ENCODE assay signal across 8 cellular contexts in the genomic region with DNA sequence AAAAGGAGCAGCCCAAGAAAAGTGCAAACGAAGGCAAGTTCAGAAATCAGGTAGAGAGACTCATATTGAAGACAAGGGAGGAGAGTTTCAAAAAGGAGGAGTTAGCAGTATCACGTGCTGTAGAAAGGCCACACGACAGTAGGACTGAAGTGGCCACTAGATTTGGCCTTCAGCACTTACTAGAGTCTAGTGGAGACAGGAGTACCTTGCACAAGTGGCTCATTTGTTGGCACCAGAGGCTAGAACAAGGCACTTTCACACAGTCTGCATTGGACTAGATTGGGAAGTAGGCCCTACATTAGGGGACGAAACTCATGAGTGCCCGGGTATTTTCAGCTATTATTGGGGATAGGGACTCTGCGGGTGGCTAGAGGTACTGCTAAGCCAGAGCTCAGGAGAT. TPM values are rescaled to one million over a fixed set of nuclear protein-coding genes. Genes with fewer than 3 reads are reported as not detected.
A peak's percentile ranks its signal among the peaks of the same experiment; 100 is the strongest.
DNase-seq lines count a peak whose midpoint lies in the region; ATAC-seq and TF ChIP-seq lines count a peak whose summit lies in the region.

No MANE protein-coding gene starts in this region.

- H3K4me2 ChIP-seq in neural cell (ENCODE audit: low read length), result no peak overlapping the region

- H3K27ac Mint-ChIP-seq in CD4-positive, alpha-beta memory T cell, result peak overlapping the region; percentile 94 to 98 (median 97)
- peak overlapping the region; percentile 84 for H3K27ac Mint-ChIP-seq in activated naive CD8-positive, alpha-beta T cell treated with anti-CD3 and anti-CD28 coated beads, Interleukin-2, amount 50 U/mL, for 24 hours

- no peaks in the 10 kb centered on the region for H3F3A ChIP-seq in neural cell (ENCODE audit: insufficient read depth, low read length, poor library complexity, severe bottlenecking)

- DNase-seq in CD4-positive, alpha-beta memory T cell, result no peak
- DNase-seq in activated naive CD8-positive, alpha-beta T cell treated with anti-CD3 and anti-CD28 coated beads, Interleukin-2, amount 50 U/mL, for 24 hours, result no peak
- DNase-seq in cerebellum (ENCODE audit: low spot score), result no peak
- no peak for DNase-seq in posterior vena cava (ENCODE audit: low spot score)
- DNase-seq in COR-L47 (lab: John Stamatoyannopoulos, UW), result no peak
- DNase-seq in cerebellar nuclear complex (lab: John Stamatoyannopoulos, UW), result no peak

- peak overlapping the region; percentile 82 to 95 (median 90) for H3K4me3 Mint-ChIP-seq in CD4-positive, alpha-beta memory T cell
- peak overlapping the region; percentile 87 for H3K4me3 Mint-ChIP-seq in activated naive CD8-positive, alpha-beta T cell treated with anti-CD3 and anti-CD28 coated beads, Interleukin-2, amount 50 U/mL, for 24 hours

- no peak overlapping the region for H3K4me3 ChIP-seq in CD4-positive, alpha-beta memory T cell (ENCODE audit: low read length in 2 of 2)
- H3K4me3 ChIP-seq in HUES48 (ENCODE audit: low read depth, low read length) (peak overlapping the region; percentile 88), neural cell (ENCODE audit: low read length) (no peak overlapping the region)

- TF ChIP-seq EP300 in neural cell (conservative IDR thresholded peaks at IDR 0.05; ENCODE audit: poor library complexity, severe bottlenecking), result no peak

- H3K36me3 ChIP-seq in CD4-positive, alpha-beta memory T cell (ENCODE audit: insufficient read depth, low read length), result no peaks in the 10 kb centered on the region
- H3K36me3 ChIP-seq in HUES48 (ENCODE audit: control insufficient read depth, insufficient read depth, low read length), result no peaks in the 10 kb centered on the region
- no peaks in the 10 kb centered on the region for H3K36me3 ChIP-seq in neural cell (ENCODE audit: insufficient read depth, low read length)

- peaks cover 25% of the 10 kb centered on the region for H3K79me2 ChIP-seq in neural cell (replicated peaks; ENCODE audit: insufficient read depth, low read length)

- peaks cover 2% of the 10 kb centered on the region for H4K20me1 ChIP-seq in neural cell (ENCODE audit: insufficient read depth)

- H3K9ac ChIP-seq in HUES48 (ENCODE audit: low read depth, low read length) (no peak overlapping the region), neural cell (ENCODE audit: low read length) (no peak overlapping the region)

- H3K4me1 Mint-ChIP-seq in CD4-positive, alpha-beta memory T cell, result peaks cover 33 to 47% (median 41%) of the 10 kb centered on the region in 4 donors
- peaks cover 43% of the 10 kb centered on the region for H3K4me1 Mint-ChIP-seq in activated naive CD8-positive, alpha-beta T cell treated with anti-CD3 and anti-CD28 coated beads, Interleukin-2, amount 50 U/mL, for 24 hours

- H3K27ac ChIP-seq in CD4-positive, alpha-beta memory T cell (ENCODE audit: low read depth, low read length), result peak overlapping the region; percentile 84
- H3K27ac ChIP-seq in HUES48 (ENCODE audit: low read depth, low read length) (no peak overlapping the region), neural cell (ENCODE audit: low read length) (peak overlapping the region; percentile 79)

- intact Hi-C loops in CD4-positive, alpha-beta memory T cell (cut with micrococcal nuclease), result no loop called here
- intact Hi-C loops in posterior vena cava (cut with DNase I), result no loop called here

- POLR2A ChIA-PET in CD4-positive, alpha-beta memory T cell (lab: Charles Lee; ENCODE audit: partially characterized antibody), result interaction anchor here (1.5 to 3.2 kb wide), 2 partner anchors 17 to 303 kb away, joined by 6 to 20 read pairs; a partner anchor contains a TSS

- H3K9me3 ChIP-seq in CD4-positive, alpha-beta memory T cell (ENCODE audit: control insufficient read depth in 1 of 2, low read length in 2 of 2), result no peaks in the 10 kb centered on the region
- H3K9me3 ChIP-seq in HUES48 (ENCODE audit: control insufficient read depth, insufficient read depth, low read length) (no peaks in the 10 kb centered on the region), neural cell (ENCODE audit: low read length) (no peaks in the 10 kb centered on the region)

- ATAC-seq in activated naive CD8-positive, alpha-beta T cell treated with anti-CD3 and anti-CD28 coated beads, Interleukin-2, amount 50 U/mL, for 24 hours, result no peak

- H3K4me1 ChIP-seq in CD4-positive, alpha-beta memory T cell (ENCODE audit: insufficient read depth, low read length), result peaks cover 39% of the 10 kb centered on the region
- peaks cover 30% of the 10 kb centered on the region for H3K4me1 ChIP-seq in HUES48 (ENCODE audit: control insufficient read depth, insufficient read depth, low read length)

- H2AFZ ChIP-seq in neural cell (ENCODE audit: low read depth, low read length), result no peak overlapping the region

- no peaks in the 10 kb centered on the region for H3K9me2 ChIP-seq in neural cell (ENCODE audit: insufficient read depth, low read length)

- CTCF ChIA-PET in CD4-positive, alpha-beta memory T cell (lab: Charles Lee; ENCODE audit: partially characterized antibody), result no interaction called here

- no peak for TF ChIP-seq CTCF in neural cell (IDR thresholded peaks at IDR 0.05; ENCODE audit: poor library complexity, severe bottlenecking)

- H3K27me3 ChIP-seq in CD4-positive, alpha-beta memory T cell (ENCODE audit: insufficient read depth, low read length), result no peaks in the 10 kb centered on the region
- peaks cover 13% of the 10 kb centered on the region for H3K27me3 ChIP-seq in HUES48 (ENCODE audit: control insufficient read depth, insufficient read depth, low read length)
- no peaks in the 10 kb centered on the region for H3K27me3 ChIP-seq in neural cell (ENCODE audit: insufficient read depth, low read depth, low read length)

- H3K36me3 Mint-ChIP-seq in CD4-positive, alpha-beta memory T cell, result peaks cover 0 to 5% of the 10 kb centered on the region in 2 donors
- H3K36me3 Mint-ChIP-seq in activated naive CD8-positive, alpha-beta T cell treated with anti-CD3 and anti-CD28 coated beads, Interleukin-2, amount 50 U/mL, for 24 hours (ENCODE audit: low read depth), result no peaks in the 10 kb centered on the region

- H3K9me3 Mint-ChIP-seq in CD4-positive, alpha-beta memory T cell, result peaks cover 0 to 2% (median 0%) of the 10 kb centered on the region in 8 donors
- H3K9me3 Mint-ChIP-seq in activated naive CD8-positive, alpha-beta T cell treated with anti-CD3 and anti-CD28 coated beads, Interleukin-2, amount 50 U/mL, for 24 hours, result peaks cover 7% of the 10 kb centered on the region

- TF ChIP-seq RAD21 in neural cell (conservative IDR thresholded peaks at IDR 0.05), result no peak

- no peaks in the 10 kb centered on the region for H3K27me3 Mint-ChIP-seq in CD4-positive, alpha-beta memory T cell
- H3K27me3 Mint-ChIP-seq in activated naive CD8-positive, alpha-beta T cell treated with anti-CD3 and anti-CD28 coated beads, Interleukin-2, amount 50 U/mL, for 24 hours, result no peaks in the 10 kb centered on the region

TF ChIP-seq in neural cell, 6 proteins besides CTCF, POLR2A, EP300 and RAD21:
- TF ChIP-seq, protein P1, sequence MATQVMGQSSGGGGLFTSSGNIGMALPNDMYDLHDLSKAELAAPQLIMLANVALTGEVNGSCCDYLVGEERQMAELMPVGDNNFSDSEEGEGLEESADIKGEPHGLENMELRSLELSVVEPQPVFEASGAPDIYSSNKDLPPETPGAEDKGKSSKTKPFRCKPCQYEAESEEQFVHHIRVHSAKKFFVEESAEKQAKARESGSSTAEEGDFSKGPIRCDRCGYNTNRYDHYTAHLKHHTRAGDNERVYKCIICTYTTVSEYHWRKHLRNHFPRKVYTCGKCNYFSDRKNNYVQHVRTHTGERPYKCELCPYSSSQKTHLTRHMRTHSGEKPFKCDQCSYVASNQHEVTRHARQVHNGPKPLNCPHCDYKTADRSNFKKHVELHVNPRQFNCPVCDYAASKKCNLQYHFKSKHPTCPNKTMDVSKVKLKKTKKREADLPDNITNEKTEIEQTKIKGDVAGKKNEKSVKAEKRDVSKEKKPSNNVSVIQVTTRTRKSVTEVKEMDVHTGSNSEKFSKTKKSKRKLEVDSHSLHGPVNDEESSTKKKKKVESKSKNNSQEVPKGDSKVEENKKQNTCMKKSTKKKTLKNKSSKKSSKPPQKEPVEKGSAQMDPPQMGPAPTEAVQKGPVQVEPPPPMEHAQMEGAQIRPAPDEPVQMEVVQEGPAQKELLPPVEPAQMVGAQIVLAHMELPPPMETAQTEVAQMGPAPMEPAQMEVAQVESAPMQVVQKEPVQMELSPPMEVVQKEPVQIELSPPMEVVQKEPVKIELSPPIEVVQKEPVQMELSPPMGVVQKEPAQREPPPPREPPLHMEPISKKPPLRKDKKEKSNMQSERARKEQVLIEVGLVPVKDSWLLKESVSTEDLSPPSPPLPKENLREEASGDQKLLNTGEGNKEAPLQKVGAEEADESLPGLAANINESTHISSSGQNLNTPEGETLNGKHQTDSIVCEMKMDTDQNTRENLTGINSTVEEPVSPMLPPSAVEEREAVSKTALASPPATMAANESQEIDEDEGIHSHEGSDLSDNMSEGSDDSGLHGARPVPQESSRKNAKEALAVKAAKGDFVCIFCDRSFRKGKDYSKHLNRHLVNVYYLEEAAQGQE (IDR thresholded peaks at IDR 0.05; ENCODE audit: borderline replicate concordance), result no peak
- TF ChIP-seq MXI1 (conservative IDR thresholded peaks at IDR 0.05; ENCODE audit: poor library complexity, severe bottlenecking), result no peak
- no peak for TF ChIP-seq POLR2AphosphoS5 (IDR thresholded peaks at IDR 0.05)

RNA-seq across cellular contexts. Expression of a gene that starts 1.6 kb away (rescaled TPM):
- total RNA-seq in CD4-positive, alpha-beta memory T cell, result 10 to 100 TPM; 40.6 to 46.2 TPM
- 10 to 100 TPM in 1 of 2 donors, 1 to 10 TPM in 1; 5.9 to 29.0 TPM for polyA plus RNA-seq in CD4-positive, alpha-beta memory T cell
- 21.4 and 23.0 TPM in 2 replicates for polyA plus RNA-seq in neural cell
- polyA minus RNA-seq in neural cell, result 121 and 128 TPM in 2 replicates
- total RNA-seq in cerebellum, result 111 TPM
- 10 to 100 TPM; 43.0 to 43.3 TPM for total RNA-seq in posterior vena cava
